ENCODE assay signal across 15 cellular contexts in genomic region chr13:76696370-76696769, GRCh38.
DNase-seq lines count a peak whose midpoint lies in the region; ATAC-seq and TF ChIP-seq lines count a peak whose summit lies in the region.
"Had no signal": no experiment of that assay in that cellular context is flagged by ENCODE, and none has a peak within 500 bp of the region (broad histone marks: within the 10 kb centered on the region; RNA-seq: fewer than 3 reads in every experiment).

No MANE protein-coding gene starts in this region.

- peak overlapping the region; percentile 79; the same call in 1 of the 2 replicates for H2AFZ ChIP-seq in GM23338
- H2AFZ ChIP-seq in PC-3 (ENCODE audit: low read length), result no peak overlapping the region

- H3K27ac Mint-ChIP-seq in GM23338, result peak overlapping the region; percentile 29; the same call in 1 of the 2 replicates
- no peak overlapping the region for H3K27ac Mint-ChIP-seq in stimulated activated effector memory CD8-positive, alpha-beta T cell treated with anti-CD3 and anti-CD28 coated beads, Interleukin-12 subunit alpha, Interleukin-12 subunit beta, amount 100 ng/mL, for 72 hours
- H3K27ac Mint-ChIP-seq: CD4-positive, alpha-beta T cell; stimulated activated naive CD8-positive, alpha-beta T cell treated with anti-CD3 and anti-CD28 coated beads, Interleukin-15, amount 100 ng/mL, for 72 hours had no signal

- no peaks in the 10 kb centered on the region for H3F3A ChIP-seq in GM23338 (replicated peaks; ENCODE audit: low read depth)
- no peaks in the 10 kb centered on the region for H3F3A ChIP-seq in PC-3 (ENCODE audit: low read length, unreplicated experiment)

- ATAC-seq in GM23338, result no peak
- ATAC-seq in stimulated activated effector memory CD8-positive, alpha-beta T cell treated with anti-CD3 and anti-CD28 coated beads, Interleukin-12 subunit alpha, Interleukin-12 subunit beta, amount 100 ng/mL, for 72 hours, result peak; percentile 34
- no peak for ATAC-seq in HG03354 (IDR thresholded peaks at IDR 0.05; ENCODE audit: poor library complexity, severe bottlenecking, unreplicated experiment)
- no peak for ATAC-seq in PC-3
- ATAC-seq: HCT116; stimulated activated naive CD8-positive, alpha-beta T cell treated with anti-CD3 and anti-CD28 coated beads, Interleukin-15, amount 100 ng/mL, for 72 hours had no signal

- H3K4me2 ChIP-seq in GM23338 (no peak overlapping the region), PC-3 (ENCODE audit: low read length) (no peak overlapping the region)

- H3K27ac ChIP-seq in GM23338 (ENCODE audit: low read depth) (no peak overlapping the region), PC-3 (ENCODE audit: low read length) (no peak overlapping the region)
- H3K27ac ChIP-seq: vagina had no signal

- TF ChIP-seq CTCF in GM23338 (conservative IDR thresholded peaks at IDR 0.05; ENCODE audit: low read depth in 2 of 2) (no peak), astrocyte of the spinal cord (IDR thresholded peaks at IDR 0.05; ENCODE audit: low read depth, low read length) (no peak), PC-3 (conservative IDR thresholded peaks at IDR 0.05; ENCODE audit: low read depth, low read length) (no peak)

- peaks cover 2% of the 10 kb centered on the region; the same call in 1 of the 3 replicates for H3K4me1 Mint-ChIP-seq in GM23338
- H3K4me1 Mint-ChIP-seq in stimulated activated effector memory CD8-positive, alpha-beta T cell treated with anti-CD3 and anti-CD28 coated beads, Interleukin-12 subunit alpha, Interleukin-12 subunit beta, amount 100 ng/mL, for 72 hours, result no peaks in the 10 kb centered on the region
- H3K4me1 Mint-ChIP-seq: stimulated activated naive CD8-positive, alpha-beta T cell treated with anti-CD3 and anti-CD28 coated beads, Interleukin-15, amount 100 ng/mL, for 72 hours had no signal

- no peaks in the 10 kb centered on the region for H3K9me3 ChIP-seq in PC-3 (ENCODE audit: low read length)
- H3K9me3 ChIP-seq: vagina had no signal

- POLR2A ChIA-PET in PC-3 (lab: Charles Lee; ENCODE audit: unreplicated experiment), result no interaction called here

- no peaks in the 10 kb centered on the region for H3K27me3 ChIP-seq in GM23338 (ENCODE audit: insufficient read depth)
- H3K27me3 ChIP-seq in PC-3 (ENCODE audit: low read length), result peaks cover 14% of the 10 kb centered on the region
- H3K27me3 ChIP-seq: vagina had no signal

- H3K9me3 Mint-ChIP-seq in GM23338, result no peaks in the 10 kb centered on the region
- no peaks in the 10 kb centered on the region for H3K9me3 Mint-ChIP-seq in stimulated activated effector memory CD8-positive, alpha-beta T cell treated with anti-CD3 and anti-CD28 coated beads, Interleukin-12 subunit alpha, Interleukin-12 subunit beta, amount 100 ng/mL, for 72 hours
- H3K9me3 Mint-ChIP-seq: CD4-positive, alpha-beta T cell; stimulated activated naive CD8-positive, alpha-beta T cell treated with anti-CD3 and anti-CD28 coated beads, Interleukin-15, amount 100 ng/mL, for 72 hours had no signal

- no peaks in the 10 kb centered on the region for H3K4me1 ChIP-seq in GM23338 (ENCODE audit: insufficient read depth)
- no peaks in the 10 kb centered on the region for H3K4me1 ChIP-seq in PC-3 (ENCODE audit: insufficient read depth, low read length)
- H3K4me1 ChIP-seq: vagina had no signal

- intact Hi-C loops in PC-3 (cut with micrococcal nuclease), result no loop called here

- in situ Hi-C loops in astrocyte of the spinal cord (cut with HindIII; ENCODE audit: low sequenced_read_pairs), result no loop called here

- DNase-seq in GM23338 (ENCODE audit: low spot score) (no peak), astrocyte of the spinal cord (ENCODE audit: low read depth, low spot score) (peak; percentile 17), iris pigment epithelial cell (ENCODE audit: low read depth) (peak; percentile 38), PC-3 (no peak), T-helper 1 cell (no peak)
- no peak for DNase-seq in stimulated activated effector memory CD8-positive, alpha-beta T cell treated with anti-CD3 and anti-CD28 coated beads, Interleukin-12 subunit alpha, Interleukin-12 subunit beta, amount 100 ng/mL, for 72 hours (ENCODE audit: low spot score in 2 of 2)
- DNase-seq: activated effector memory CD4-positive, alpha-beta T cell treated with anti-CD3 and anti-CD28 coated beads, Interleukin-2, amount 50 U/mL, for 16 hours; aorta; CD4-positive, alpha-beta T cell; NCI-H1417; stimulated activated CD4-positive, alpha-beta T cell treated with anti-CD3 and anti-CD28 coated beads, Interleukin-12 subunit alpha, Interleukin-12 subunit beta, amount 100 ng/mL, for 4 hours; stimulated activated naive CD8-positive, alpha-beta T cell treated with anti-CD3 and anti-CD28 coated beads, Interleukin-15, amount 100 ng/mL, for 72 hours had no signal

- H4K20me1 ChIP-seq in GM23338 (replicated peaks; ENCODE audit: insufficient read depth), result no peaks in the 10 kb centered on the region
- no peaks in the 10 kb centered on the region for H4K20me1 ChIP-seq in PC-3 (ENCODE audit: low read length)

- peaks cover 2% of the 10 kb centered on the region for H3K27me3 Mint-ChIP-seq in GM23338 (ENCODE audit: insufficient read depth, low read depth, poor library complexity)
- H3K27me3 Mint-ChIP-seq: stimulated activated naive CD8-positive, alpha-beta T cell treated with anti-CD3 and anti-CD28 coated beads, Interleukin-15, amount 100 ng/mL, for 72 hours had no signal

- no peaks in the 10 kb centered on the region for H3K79me2 ChIP-seq in GM23338 (replicated peaks; ENCODE audit: insufficient read depth)
- no peaks in the 10 kb centered on the region for H3K79me2 ChIP-seq in PC-3 (ENCODE audit: low read length)

- no peaks in the 10 kb centered on the region for H3K36me3 ChIP-seq in GM23338 (ENCODE audit: insufficient read depth)
- H3K36me3 ChIP-seq in PC-3 (ENCODE audit: low read depth, low read length), result no peaks in the 10 kb centered on the region
- H3K36me3 ChIP-seq: vagina had no signal

- H3K9me2 ChIP-seq in GM23338 (ENCODE audit: insufficient read depth), result no peaks in the 10 kb centered on the region; the same call in 1 of the 2 replicates
- no peaks in the 10 kb centered on the region for H3K9me2 ChIP-seq in PC-3 (replicated peaks; ENCODE audit: low read length)

- H3K9ac ChIP-seq in PC-3 (ENCODE audit: low read length), result no peak overlapping the region

- H3K4me3 Mint-ChIP-seq in GM23338, result no peak overlapping the region
- H3K4me3 Mint-ChIP-seq in stimulated activated effector memory CD8-positive, alpha-beta T cell treated with anti-CD3 and anti-CD28 coated beads, Interleukin-12 subunit alpha, Interleukin-12 subunit beta, amount 100 ng/mL, for 72 hours, result no peak overlapping the region
- H3K4me3 Mint-ChIP-seq: CD4-positive, alpha-beta T cell; stimulated activated naive CD8-positive, alpha-beta T cell treated with anti-CD3 and anti-CD28 coated beads, Interleukin-15, amount 100 ng/mL, for 72 hours had no signal

- CTCF ChIA-PET in PC-3 (lab: Charles Lee), result no interaction called here

- BruUV-seq in PC-3 (replicated peaks; lab: Mats Ljungman, UMichigan), result no TSS peak

- no peaks in the 10 kb centered on the region for H3K36me3 Mint-ChIP-seq in GM23338 (ENCODE audit: low read depth)
- H3K36me3 Mint-ChIP-seq in stimulated activated effector memory CD8-positive, alpha-beta T cell treated with anti-CD3 and anti-CD28 coated beads, Interleukin-12 subunit alpha, Interleukin-12 subunit beta, amount 100 ng/mL, for 72 hours, result no peaks in the 10 kb centered on the region

- no peak overlapping the region for H3K4me3 ChIP-seq in GM23338
- H3K4me3 ChIP-seq in astrocyte of the spinal cord (ENCODE audit: low read depth, low read length), result no peak overlapping the region
- H3K4me3 ChIP-seq in PC-3 (ENCODE audit: low read length), result no peak overlapping the region
- H3K4me3 ChIP-seq: vagina had no signal

TF ChIP-seq in GM23338, 12 proteins besides CTCF, POLR2A, EP300 and RAD21 (continues in another document):
- TF ChIP-seq EZH2 (IDR thresholded peaks at IDR 0.05; ENCODE audit: low read depth, unreplicated experiment) (no peak), ZNF331 (CRISPR knock-in tag; IDR thresholded peaks at IDR 0.05; ENCODE audit: low read depth) (no peak), POLR2AphosphoS5 (IDR thresholded peaks at IDR 0.05; ENCODE audit: low read depth) (no peak), EZH2phosphoT487 (IDR thresholded peaks at IDR 0.05; ENCODE audit: unreplicated experiment) (no peak), NANOG (IDR thresholded peaks at IDR 0.05; ENCODE audit: borderline replicate concordance) (no peak), STAT1 (IDR thresholded peaks at IDR 0.05; ENCODE audit: unreplicated experiment) (no peak), ZNF114 (CRISPR knock-in tag; IDR thresholded peaks at IDR 0.05) (no peak), CREB1 (CRISPR knock-in tag; IDR thresholded peaks at IDR 0.05; ENCODE audit: low read depth) (no peak), ETS1 (IDR thresholded peaks at IDR 0.05) (no peak)

Comparison
In these comparisons a context has a peak if more than half of its experiments do, and no peak if none do; other contexts are left out.
1. DNase-seq: peak in astrocyte of the spinal cord (single experiment) and iris pigment epithelial cell (single experiment); none in GM23338 (single experiment), stimulated activated effector memory CD8-positive, alpha-beta T cell treated with anti-CD3 and anti-CD28 coated beads, Interleukin-12 subunit alpha, Interleukin-12 subunit beta, amount 100 ng/mL, for 72 hours (0 of 2), PC-3 (single experiment) and T-helper 1 cell (0 of 5).